8 cellular contexts compared by ENCODE assay signal in genomic region chr14:103058209-103059055, GRCh38. TPM values are rescaled to one million over a fixed set of nuclear protein-coding genes. Genes with fewer than 3 reads are reported as not detected.
A peak's percentile ranks its signal among the peaks of the same experiment; 100 is the strongest.
DNase-seq lines count a peak whose midpoint lies in the region; ATAC-seq and TF ChIP-seq lines count a peak whose summit lies in the region.

No MANE protein-coding gene starts in this region.

- no peak overlapping the region for H3K18ac ChIP-seq in IMR-90 (ENCODE audit: low read depth, low read length)

- in situ Hi-C loops in IMR-90 (cut with MboI; ENCODE audit: low sequenced_read_pairs) = no loop called here

- H2AK5ac ChIP-seq in IMR-90 (ENCODE audit: low read depth, low read length) = peak overlapping the region; percentile 25; the same call in 1 of the 2 replicates

- peak overlapping the region; percentile 86 for H3K9ac ChIP-seq in IMR-90 (ENCODE audit: low read depth, low read length)

- intact Hi-C loops in IMR-90 (cut with micrococcal nuclease) = loop anchor here (5.0 to 10.0 kb wide), 3 partner anchors 36 to 364 kb away; no protein-coding TSS in a partner anchor

- TF ChIP-seq RAD21 in IMR-90 (IDR thresholded peaks at IDR 0.05; ENCODE audit: low read length) = no peak

- H3K23ac ChIP-seq in IMR-90 (ENCODE audit: low read depth, low read length) = peak overlapping the region; percentile 74

- BruUV-seq in IMR-90 (replicated peaks; lab: Mats Ljungman, UMichigan) = no TSS peak

- DNase-seq in AG08396 (ENCODE audit: low spot score) (peak; percentile 32), IMR-90 (peak; percentile 8), naive B cell (no peak), OCI-M1 (lab: John Stamatoyannopoulos, UW) (no peak), NCI-H82 treated with DMSO at 0.1 percent for 48 hours (lab: John Stamatoyannopoulos, UW; ENCODE audit: unreplicated experiment) (no peak), NCI-H1436 (lab: John Stamatoyannopoulos, UW) (no peak)
- DNase-seq in stimulated activated CD4-positive, alpha-beta T cell treated with anti-CD3 and anti-CD28 coated beads, Interleukin-12 subunit alpha, Interleukin-12 subunit beta, amount 100 ng/mL, for 4 hours = no peak

- H3K4me3 Mint-ChIP-seq in naive B cell = peak overlapping the region; percentile 63 to 94 (median 81)

- peak overlapping the region in 5 of 6 donors; percentile 39 to 71 (median 49) for H3K27ac Mint-ChIP-seq in naive B cell

- H2AK9ac ChIP-seq in IMR-90 (replicated peaks; ENCODE audit: low read depth, low read length, poor library complexity) = peak overlapping the region; percentile 99

- peak overlapping the region; percentile 64 for H4K5ac ChIP-seq in IMR-90 (ENCODE audit: low read depth, low read length)

- H4K20me1 ChIP-seq in IMR-90 (ENCODE audit: insufficient read depth, low read length) = peaks cover 35% of the 10 kb centered on the region

- peak overlapping the region; percentile 98 for H2AFZ ChIP-seq in IMR-90 (replicated peaks; ENCODE audit: low read length, poor library complexity)

- H3K9me3 ChIP-seq in IMR-90 (ENCODE audit: control insufficient read depth, insufficient read depth, low read length) (no peaks in the 10 kb centered on the region), ectodermal cell (ENCODE audit: control insufficient read depth, low read length) (no peaks in the 10 kb centered on the region)

- peaks cover 3% of the 10 kb centered on the region for H3K9me1 ChIP-seq in IMR-90 (ENCODE audit: insufficient read depth, low read length)

- H2BK20ac ChIP-seq in IMR-90 (ENCODE audit: low read depth, low read length) = no peak overlapping the region

- H3K4me1 ChIP-seq in IMR-90 (ENCODE audit: control insufficient read depth, insufficient read depth, low read length) (peaks cover 10% of the 10 kb centered on the region), ectodermal cell (ENCODE audit: control insufficient read depth, insufficient read depth, low read length) (peaks cover 9% of the 10 kb centered on the region)

- peak overlapping the region; percentile 87 for H3K14ac ChIP-seq in IMR-90 (replicated peaks; ENCODE audit: low read depth, low read length)

- peaks cover 11 to 26% (median 24%) of the 10 kb centered on the region in 3 donors for H3K4me1 Mint-ChIP-seq in naive B cell

- 23% methylated on average over 11 of the region's 37 CpGs; no CpG with 5 or more reads in 1 of the 2 experiments for WGBS in IMR-90 (ENCODE audit: extremely low coverage in 2 of 2, insufficient read length in 1 of 2), 2 experiments
- WGBS in ectodermal cell, 2 experiments = 51% methylated on average over 37 of the region's 37 CpGs

- H3K4ac ChIP-seq in IMR-90 (ENCODE audit: low read depth, low read length) = peak overlapping the region; percentile 82

- peak overlapping the region; percentile 100 for H3K4me2 ChIP-seq in IMR-90 (ENCODE audit: low read depth, low read length)

- H3K4me3 ChIP-seq in IMR-90 (ENCODE audit: insufficient read depth, low read depth, low read length) (peak overlapping the region; percentile 99), ectodermal cell (ENCODE audit: insufficient read depth, low read depth, low read length) (peak overlapping the region; percentile 92)

- H4K8ac ChIP-seq in IMR-90 (ENCODE audit: low read depth in 2 of 2, low read length in 2 of 2) = peak overlapping the region; percentile 82 to 91; a peak in 2 of 4 replicates

- H2BK120ac ChIP-seq in IMR-90 (ENCODE audit: low read depth, low read length) = no peak overlapping the region

- H3K36me3 Mint-ChIP-seq in naive B cell = no peaks in the 10 kb centered on the region

- peaks cover 0 to 9% (median 1%) of the 10 kb centered on the region in 3 donors for H3K27me3 Mint-ChIP-seq in naive B cell

- no peak for TF ChIP-seq CTCF in IMR-90 (conservative IDR thresholded peaks at IDR 0.05; ENCODE audit: low read depth, low read length)

- H2BK15ac ChIP-seq in IMR-90 (ENCODE audit: low read depth, low read length) = no peak overlapping the region

- no peaks in the 10 kb centered on the region for H3K27me3 ChIP-seq in IMR-90 (ENCODE audit: control insufficient read depth, insufficient read depth, low read length)
- H3K27me3 ChIP-seq in ectodermal cell (ENCODE audit: control insufficient read depth, insufficient read depth, low read length, poor library complexity, severe bottlenecking) = no peaks in the 10 kb centered on the region

- CTCF ChIA-PET in IMR-90 (lab: Yijun Ruan, JAX) = no interaction called here

- H3K36me3 ChIP-seq in IMR-90 (ENCODE audit: control insufficient read depth, insufficient read depth, low read length) (peaks cover 2% of the 10 kb centered on the region; the same call in 1 of the 2 replicates), ectodermal cell (ENCODE audit: control insufficient read depth, insufficient read depth, low read length) (no peaks in the 10 kb centered on the region)

- peak overlapping the region; percentile 15; the same call in 1 of the 2 replicates for H4K91ac ChIP-seq in IMR-90 (ENCODE audit: insufficient read depth, low read depth, low read length)

- peak overlapping the region; percentile 74 for H2BK5ac ChIP-seq in IMR-90 (ENCODE audit: low read depth, low read length, poor library complexity, severe bottlenecking)

- H3K27ac ChIP-seq in IMR-90 (ENCODE audit: insufficient read depth, low read length) = peak overlapping the region; percentile 67
- H3K27ac ChIP-seq in ectodermal cell (ENCODE audit: insufficient read depth, low read depth, low read length, poor library complexity, severe bottlenecking) = no peak overlapping the region

- H3K9me3 Mint-ChIP-seq in naive B cell = peaks cover 0 to 2% (median 0%) of the 10 kb centered on the region in 7 donors

- POLR2A ChIA-PET in IMR-90 (lab: Charles Lee; ENCODE audit: unreplicated experiment) = no interaction called here

- H3K56ac ChIP-seq in IMR-90 (ENCODE audit: extremely low read depth, insufficient read depth, low read length) = peak overlapping the region; percentile 26

- dilution Hi-C loops in IMR-90 (cut with HindIII; ENCODE audit: low sequenced_read_pairs, unreplicated experiment) = no loop called here

- peak; percentile 3; the same call in 1 of the 2 replicates for ATAC-seq in IMR-90 (ENCODE audit: low read depth)
- no peak for ATAC-seq in naive B cell (ENCODE audit: low read depth in 2 of 2)

- TF ChIP-seq POLR2A in IMR-90 (IDR thresholded peaks at IDR 0.05; ENCODE audit: low read depth, low read length) = no peak

- H3K79me1 ChIP-seq in IMR-90 (ENCODE audit: low read depth in 1 of 2, low read length in 2 of 2) = peaks cover 15 to 47% of the 10 kb centered on the region in 2 experiments; a peak in 3 of 4 replicates

TF ChIP-seq in IMR-90, 13 proteins besides CTCF, POLR2A, EP300 and RAD21 (continues in another document):
- TF ChIP-seq SMC3 (IDR thresholded peaks at IDR 0.05; ENCODE audit: low read depth, low read length) (no peak), MAZ (IDR thresholded peaks at IDR 0.05; ENCODE audit: borderline replicate concordance, low read depth, low read length) (no peak), MXI1 (IDR thresholded peaks at IDR 0.05; ENCODE audit: borderline replicate concordance, low read depth, low read length) (no peak), RFX5 (IDR thresholded peaks at IDR 0.05; ENCODE audit: low read depth, low read length) (no peak), NFE2L2 (IDR thresholded peaks at IDR 0.05; ENCODE audit: low read depth, low read length) (no peak), ELK1 (IDR thresholded peaks at IDR 0.05; ENCODE audit: borderline replicate concordance, low read depth, low read length) (no peak), USF2 (IDR thresholded peaks at IDR 0.05; ENCODE audit: low read depth, low read length) (no peak)

RNA-seq across cellular contexts. Expression of gene CDC42BPB, which starts 1.1 kb away (rescaled TPM):
- 48.0 and 49.1 TPM in 2 replicates for total RNA-seq in IMR-90 (2012; rRNA removed)
- polyA plus RNA-seq in IMR-90 (2012; rRNA removed) = 73.6 and 81.4 TPM in 2 replicates
- 45.7 and 64.7 TPM in 2 replicates for polyA plus RNA-seq in IMR-90 (2012; cell fraction: cytosol; rRNA removed)
- polyA plus RNA-seq in IMR-90 (2012; cell fraction: nucleus; rRNA removed; ENCODE audit: low replicate concordance) = 168 and 207 TPM in 2 replicates
- polyA plus RNA-seq in ectodermal cell (2013, experiment 1 of 4) = 93.2 TPM
- polyA plus RNA-seq in ectodermal cell (2013, experiment 2 of 4) = 92.6 TPM
- 65.3 TPM for polyA plus RNA-seq in ectodermal cell (2013, experiment 3 of 4)
- polyA plus RNA-seq in ectodermal cell (2013, experiment 4 of 4) = 77.2 TPM
- polyA plus RNA-seq in naive B cell (ENCODE audit: low read depth in 6 of 6) = 1 to 10 TPM in 2 of 6 donors, under 1 TPM in 3, not detected in 1; 0.81 to 2.7 (median 0.97) TPM

RNA-seq across cellular contexts. Expression of gene LBHD2, which starts 25.6 kb away (rescaled TPM):
- not detected in 2 replicates for total RNA-seq in IMR-90 (2012; rRNA removed)
- not detected in 2 replicates for polyA plus RNA-seq in IMR-90 (2012; rRNA removed)
- 0.18 TPM in 1 of 2 replicates, not detected in the other for polyA plus RNA-seq in IMR-90 (2012; cell fraction: cytosol; rRNA removed)
- polyA plus RNA-seq in IMR-90 (2012; cell fraction: nucleus; rRNA removed; ENCODE audit: low replicate concordance) = not detected in 2 replicates
- not detected for polyA plus RNA-seq in ectodermal cell (2013, experiment 1 of 4)
- polyA plus RNA-seq in ectodermal cell (2013, experiment 2 of 4) = not detected
- not detected for polyA plus RNA-seq in ectodermal cell (2013, experiment 3 of 4)
- polyA plus RNA-seq in ectodermal cell (2013, experiment 4 of 4) = not detected
- polyA plus RNA-seq in naive B cell (ENCODE audit: low read depth in 6 of 6) = not detected

RNA-seq across cellular contexts. Expression of gene EXOC3L4, which starts 36.1 kb away (rescaled TPM):
- not detected in 2 replicates for total RNA-seq in IMR-90 (2012; rRNA removed)
- polyA plus RNA-seq in IMR-90 (2012; rRNA removed) (not detected in 2 replicates), naive B cell (ENCODE audit: low read depth in 6 of 6) (not detected)
- polyA plus RNA-seq in IMR-90 (2012; cell fraction: cytosol; rRNA removed) = 0.14 TPM in 1 of 2 replicates, not detected in the other
- polyA plus RNA-seq in IMR-90 (2012; cell fraction: nucleus; rRNA removed; ENCODE audit: low replicate concordance) = 0.72 and 0.85 TPM in 2 replicates
- not detected for polyA plus RNA-seq in ectodermal cell (2013, experiment 1 of 4)
- not detected for polyA plus RNA-seq in ectodermal cell (2013, experiment 2 of 4)
- not detected for polyA plus RNA-seq in ectodermal cell (2013, experiment 3 of 4)
- polyA plus RNA-seq in ectodermal cell (2013, experiment 4 of 4) = not detected

Comparison
In these comparisons a context has a peak if more than half of its experiments do, and no peak if none do; other contexts are left out.
1. DNase-seq: peak in AG08396 (single experiment) and IMR-90 (single experiment); none in naive B cell (single experiment), OCI-M1 (single experiment), NCI-H82 treated with DMSO at 0.1 percent for 48 hours (single experiment), stimulated activated CD4-positive, alpha-beta T cell treated with anti-CD3 and anti-CD28 coated beads, Interleukin-12 subunit alpha, Interleukin-12 subunit beta, amount 100 ng/mL, for 4 hours (single experiment) and NCI-H1436 (single experiment).
2. RNA of gene CDC42BPB, which starts 1.1 kb away (polyA plus RNA-seq): 45.7 to 207 TPM in IMR-90; 0.81 to 2.7 TPM in naive B cell; every median in the first group is over 10 times any median in the second.